12 cellular contexts compared by ENCODE assay signal in genomic region chr6:53925891-53926290, GRCh38.
DNase-seq lines count a peak whose midpoint lies in the region; ATAC-seq and TF ChIP-seq lines count a peak whose summit lies in the region.
"Had no signal": no experiment of that assay in that cellular context is flagged by ENCODE, and none has a peak within 500 bp of the region (broad histone marks: within the 10 kb centered on the region; RNA-seq: fewer than 3 reads in every experiment).

No MANE protein-coding gene starts in this region.

- peaks cover 13% of the 10 kb centered on the region for H3K36me3 Mint-ChIP-seq in type B pancreatic cell

- peaks cover 25% of the 10 kb centered on the region for H3K4me1 Mint-ChIP-seq in type B pancreatic cell (ENCODE audit: unreplicated experiment)
- H3K4me1 Mint-ChIP-seq: T-cell had no signal

- TF ChIP-seq CTCF in left ventricle myocardium inferior (IDR thresholded peaks at IDR 0.05; ENCODE audit: borderline replicate concordance) (no peak), RWPE2 (IDR thresholded peaks at IDR 0.05; ENCODE audit: poor library complexity, severe bottlenecking) (no peak), type B pancreatic cell (conservative IDR thresholded peaks at IDR 0.05) (no peak)

- H3K36me3 ChIP-seq in left ventricle myocardium inferior (no peaks in the 10 kb centered on the region), RWPE2 (ENCODE audit: low read depth) (peaks cover 19% of the 10 kb centered on the region)
- H3K36me3 ChIP-seq: BE2C had no signal

- H3K4me1 ChIP-seq in left ventricle myocardium inferior: peaks cover 39% of the 10 kb centered on the region
- H3K4me1 ChIP-seq in RWPE2 (ENCODE audit: insufficient read depth, poor library complexity, severe bottlenecking): peaks cover 31% of the 10 kb centered on the region
- H3K4me1 ChIP-seq: BE2C had no signal

- intact Hi-C loops in Right ventricle myocardium superior (cut with DNase I): no loop called here
- intact Hi-C loops in left ventricle myocardium inferior (cut with micrococcal nuclease): loop anchor here (10.0 kb wide), 1 partner anchor 131 kb away; the partner anchor contains the start of gene LRRC1

- H3K4me3 Mint-ChIP-seq in type B pancreatic cell: no peak overlapping the region
- H3K4me3 Mint-ChIP-seq: T-cell had no signal

- DNase-seq in Right ventricle myocardium superior (no peak), left ventricle myocardium inferior (no peak), NCI-H1105 treated with DMSO at 0.1 percent for 48 hours (lab: John Stamatoyannopoulos, UW) (peak; percentile 55), RWPE2 (ENCODE audit: low spot score) (no peak), type B pancreatic cell (ENCODE audit: extremely low spot score, unreplicated experiment) (no peak), amygdala (lab: John Stamatoyannopoulos, UW) (no peak), AML-193 (lab: John Stamatoyannopoulos, UW) (no peak)
- DNase-seq: BE2C, NCI-H1417 treated with DMSO at 0.1 percent for 48 hours, T-cell had no signal

- H3K27ac ChIP-seq in left ventricle myocardium inferior (replicated peaks) (no peak overlapping the region), RWPE2 (ENCODE audit: poor library complexity, severe bottlenecking) (peak overlapping the region; percentile 73)
- H3K27ac ChIP-seq: SK-N-MC had no signal

- peak; percentile 60 for ATAC-seq in Right ventricle myocardium superior (ENCODE audit: poor library complexity)
- ATAC-seq in RWPE2 (ENCODE audit: low read depth): no peak
- ATAC-seq: T-cell had no signal

- peak overlapping the region; percentile 97 for H3K27ac Mint-ChIP-seq in type B pancreatic cell
- H3K27ac Mint-ChIP-seq: T-cell had no signal

- H3K4me3 ChIP-seq in left ventricle myocardium inferior (no peak overlapping the region), RWPE2 (ENCODE audit: severe bottlenecking) (no peak overlapping the region)
- H3K4me3 ChIP-seq: HAP-1, SK-N-MC had no signal

- no peaks in the 10 kb centered on the region for H3K27me3 ChIP-seq in left ventricle myocardium inferior (ENCODE audit: low read depth)
- no peaks in the 10 kb centered on the region for H3K27me3 ChIP-seq in RWPE2 (ENCODE audit: insufficient read depth, poor library complexity, severe bottlenecking)
- H3K27me3 ChIP-seq: BE2C had no signal

- H3K9me3 ChIP-seq in left ventricle myocardium inferior (replicated peaks) (no peaks in the 10 kb centered on the region), RWPE2 (ENCODE audit: severe bottlenecking) (no peaks in the 10 kb centered on the region)
- H3K9me3 ChIP-seq: BE2C, HAP-1 had no signal

- H3K9me3 Mint-ChIP-seq in type B pancreatic cell: peaks cover 6% of the 10 kb centered on the region
- H3K9me3 Mint-ChIP-seq: T-cell had no signal

- H3K27me3 Mint-ChIP-seq in type B pancreatic cell: peaks cover 3% of the 10 kb centered on the region
- H3K27me3 Mint-ChIP-seq: T-cell had no signal
